Comparison of ENCODE assay signal across 2 cellular contexts in genomic region chr15:44066211-44066827, GRCh38.
TF ChIP-seq lines count a peak whose summit lies in the region.

No MANE protein-coding gene starts in this region.

TF ChIP-seq in WTC11, 78 proteins besides CTCF, POLR2A, EP300 and RAD21 (continued from another document):
- TF ChIP-seq OVOL2 (CRISPR knock-in tag; IDR thresholded peaks at IDR 0.05; ENCODE audit: borderline replicate concordance) (no peak), NR2C2 (CRISPR knock-in tag; IDR thresholded peaks at IDR 0.05) (no peak), ZNF281 (CRISPR knock-in tag; IDR thresholded peaks at IDR 0.05) (no peak), FOXK1 (CRISPR knock-in tag; IDR thresholded peaks at IDR 0.05) (no peak), ZNF232 (CRISPR knock-in tag; IDR thresholded peaks at IDR 0.05) (no peak), ELF4 (CRISPR knock-in tag; IDR thresholded peaks at IDR 0.05; ENCODE audit: low read depth) (no peak), ZSCAN18 (CRISPR knock-in tag; IDR thresholded peaks at IDR 0.05) (no peak), NR3C1 (CRISPR knock-in tag; conservative IDR thresholded peaks at IDR 0.05; ENCODE audit: low read depth) (no peak)

TF ChIP-seq in HepG2, 621 proteins besides CTCF, POLR2A, EP300 and RAD21 (continued from another document):
- TF ChIP-seq AHDC1 (CRISPR knock-in tag; IDR thresholded peaks at IDR 0.05; ENCODE audit: borderline replicate concordance): no peak
- TF ChIP-seq KDM4B (CRISPR knock-in tag; IDR thresholded peaks at IDR 0.05): no peak
- TF ChIP-seq AKAP8 (CRISPR knock-in tag; IDR thresholded peaks at IDR 0.05): no peak
- TF ChIP-seq CENPT (CRISPR knock-in tag; IDR thresholded peaks at IDR 0.05; ENCODE audit: low read depth): no peak
- no peak for TF ChIP-seq CHD2 (IDR thresholded peaks at IDR 0.05; ENCODE audit: low read depth, low read length)
- no peak for TF ChIP-seq FOXA1 (IDR thresholded peaks at IDR 0.05)
- TF ChIP-seq FOXA1 (CRISPR knock-in tag; IDR thresholded peaks at IDR 0.05): 0 out of 2 replicates have a peak, but pooled peaks have one; percentile 24
